In genomic region chr14:71437870-71438269, GRCh38 we compare ENCODE assay signal across 18 cellular contexts.
A peak's percentile ranks its signal among the peaks of the same experiment; 100 is the strongest.
DNase-seq lines count a peak whose midpoint lies in the region; ATAC-seq and TF ChIP-seq lines count a peak whose summit lies in the region.
"Had no signal": no experiment of that assay in that cellular context is flagged by ENCODE, and none has a peak within 500 bp of the region (broad histone marks: within the 10 kb centered on the region; RNA-seq: fewer than 3 reads in every experiment).

No MANE protein-coding gene starts in this region.

- H3K27ac ChIP-seq in angular gyrus (ENCODE audit: low read depth, low read length) = peak overlapping the region; percentile 50
- H3K27ac ChIP-seq: upper lobe of right lung had no signal

- H3K27ac Mint-ChIP-seq in stimulated activated naive B cell treated with anti-CD40 and anti-IgM and Interleukin-4, amounts not matched to agents 10 μg/mL and 1 μg/mL and 100 μg/mL, for 72 hours = peak overlapping the region; percentile 72
- H3K27ac Mint-ChIP-seq: stimulated activated naive CD8-positive, alpha-beta T cell treated with anti-CD3 and anti-CD28 coated beads, Interleukin-15, Interleukin-2, amounts not matched to agents 100 ng/mL and 50 ng/mL, for 24 hours had no signal

- H3K9me3 Mint-ChIP-seq in stimulated activated naive B cell treated with anti-CD40 and anti-IgM and Interleukin-4, amounts not matched to agents 10 μg/mL and 1 μg/mL and 100 μg/mL, for 72 hours = no peaks in the 10 kb centered on the region
- H3K9me3 Mint-ChIP-seq: stimulated activated naive CD8-positive, alpha-beta T cell treated with anti-CD3 and anti-CD28 coated beads, Interleukin-15, Interleukin-2, amounts not matched to agents 100 ng/mL and 50 ng/mL, for 24 hours had no signal

- TF ChIP-seq CTCF in fibroblast of mammary gland (conservative IDR thresholded peaks at IDR 0.05; ENCODE audit: control insufficient read depth, insufficient read depth, low read depth, low read length) = no peak
- TF ChIP-seq CTCF in GM13976 (IDR thresholded peaks at IDR 0.05; ENCODE audit: borderline replicate concordance, control extremely low read depth, extremely low read depth, insufficient read depth, missing control alignments) = no peak

- in situ Hi-C loops in GM13976 (cut with MboI; ENCODE audit: low sequenced_read_pairs, unreplicated experiment) = no loop called here

- no peaks in the 10 kb centered on the region for H3K27me3 Mint-ChIP-seq in stimulated activated naive B cell treated with anti-CD40 and anti-IgM and Interleukin-4, amounts not matched to agents 10 μg/mL and 1 μg/mL and 100 μg/mL, for 72 hours
- H3K27me3 Mint-ChIP-seq: stimulated activated naive CD8-positive, alpha-beta T cell treated with anti-CD3 and anti-CD28 coated beads, Interleukin-15, Interleukin-2, amounts not matched to agents 100 ng/mL and 50 ng/mL, for 24 hours had no signal

- DNase-seq in NCI-H345 (lab: John Stamatoyannopoulos, UW) (peak; percentile 6), NCI-H345 treated with DMSO at 0.1 percent for 48 hours (lab: John Stamatoyannopoulos, UW; ENCODE audit: unreplicated experiment) (no peak), fibroblast of mammary gland (ENCODE audit: low read depth) (peak; percentile 21), GM13976 (ENCODE audit: low spot score) (no peak), NCI-H2081 treated with DMSO at 0.1 percent for 48 hours (lab: John Stamatoyannopoulos, UW) (no peak)
- DNase-seq in stimulated activated naive B cell treated with anti-CD40 and anti-IgM and Interleukin-4, amounts not matched to agents 10 μg/mL and 1 μg/mL and 100 μg/mL, for 72 hours = no peak
- DNase-seq: activated CD4-positive, alpha-beta T cell treated with anti-CD3 and anti-CD28 coated beads for 4 hours; aorta; esophagus squamous epithelium; KG1; mesendoderm; NCI-H1105; NCI-H226; T-helper 9 cell; upper lobe of right lung had no signal

- H3K4me3 ChIP-seq in fibroblast of mammary gland (ENCODE audit: control insufficient read depth, low read depth, low read length) = no peak overlapping the region
- H3K4me3 ChIP-seq: esophagus squamous epithelium, upper lobe of right lung had no signal

- peaks cover 29 to 44% of the 10 kb centered on the region in 2 donors for H3K4me1 Mint-ChIP-seq in stimulated activated naive B cell treated with anti-CD40 and anti-IgM and Interleukin-4, amounts not matched to agents 10 μg/mL and 1 μg/mL and 100 μg/mL, for 72 hours

- no peak overlapping the region for H3K4me3 Mint-ChIP-seq in stimulated activated naive B cell treated with anti-CD40 and anti-IgM and Interleukin-4, amounts not matched to agents 10 μg/mL and 1 μg/mL and 100 μg/mL, for 72 hours
- H3K4me3 Mint-ChIP-seq: stimulated activated naive CD8-positive, alpha-beta T cell treated with anti-CD3 and anti-CD28 coated beads, Interleukin-15, Interleukin-2, amounts not matched to agents 100 ng/mL and 50 ng/mL, for 24 hours had no signal

- H3K36me3 Mint-ChIP-seq in stimulated activated naive B cell treated with anti-CD40 and anti-IgM and Interleukin-4, amounts not matched to agents 10 μg/mL and 1 μg/mL and 100 μg/mL, for 72 hours = peaks cover 28 to 47% of the 10 kb centered on the region in 2 donors

- no peak for ATAC-seq in stimulated activated naive B cell treated with anti-CD40 and anti-IgM and Interleukin-4, amounts not matched to agents 10 μg/mL and 1 μg/mL and 100 μg/mL, for 72 hours (replicated peaks)
- ATAC-seq in GM19035 (IDR thresholded peaks at IDR 0.05; ENCODE audit: unreplicated experiment) = no peak
- ATAC-seq: upper lobe of right lung had no signal

Comparison
In these comparisons a context has a peak if more than half of its experiments do, and no peak if none do; other contexts are left out.
1. DNase-seq: peak in NCI-H345 (single experiment) and fibroblast of mammary gland (single experiment); none in NCI-H345 treated with DMSO at 0.1 percent for 48 hours (single experiment), stimulated activated naive B cell treated with anti-CD40 and anti-IgM and Interleukin-4, amounts not matched to agents 10 μg/mL and 1 μg/mL and 100 μg/mL, for 72 hours (single experiment), GM13976 (single experiment) and NCI-H2081 treated with DMSO at 0.1 percent for 48 hours (single experiment).